10 cellular contexts compared by ENCODE assay signal in the genomic region with DNA sequence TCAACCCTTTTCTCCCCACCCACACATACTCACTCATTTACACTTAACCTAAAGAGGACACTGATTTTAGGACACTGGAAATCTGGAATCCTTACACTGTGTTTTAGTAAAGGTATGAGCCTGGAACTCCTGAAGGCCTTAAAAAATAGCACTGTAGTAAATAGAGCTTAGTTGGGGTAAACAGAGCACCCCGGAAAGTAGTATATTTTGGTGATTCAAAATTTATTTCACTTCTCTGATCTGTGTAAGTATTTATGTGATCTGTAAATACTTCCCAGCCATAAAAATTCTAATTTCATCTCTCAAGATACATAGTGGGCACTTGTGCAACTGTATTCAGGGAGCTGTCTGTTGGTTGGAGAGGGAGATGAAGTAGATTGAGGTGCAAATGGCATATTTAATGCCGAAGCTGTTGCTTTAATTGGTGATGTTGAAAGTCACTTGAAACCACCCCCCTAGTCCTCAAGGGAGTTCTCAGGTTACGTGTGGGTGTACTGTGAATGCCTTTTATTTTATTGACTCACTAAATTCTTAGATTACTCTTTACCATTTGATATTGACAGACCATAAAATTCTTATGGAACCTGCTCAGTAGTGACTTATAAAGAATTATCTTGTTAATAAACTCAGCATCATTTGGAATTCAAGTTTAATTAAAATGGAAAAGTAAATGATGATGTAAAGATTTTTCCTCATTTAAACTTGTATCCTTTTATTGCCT.
DNase-seq lines count a peak whose midpoint lies in the region; ATAC-seq, FAIRE-seq and TF ChIP-seq lines count a peak whose summit lies in the region.
"Had no signal": no experiment of that assay in that cellular context is flagged by ENCODE, and none has a peak within 500 bp of the region (broad histone marks: within the 10 kb centered on the region; RNA-seq: fewer than 3 reads in every experiment).

No MANE protein-coding gene starts in this region.

- H3K4me3 ChIP-seq in mucosa of descending colon (no peak overlapping the region), WERI-Rb-1 (ENCODE audit: low read depth, low read length) (no peak overlapping the region)
- H3K4me3 ChIP-seq: esophagus muscularis mucosa had no signal

- no peak for TF ChIP-seq CTCF in mucosa of descending colon (IDR thresholded peaks at IDR 0.05)
- no peak for TF ChIP-seq CTCF in D721Med (IDR thresholded peaks at IDR 0.05; ENCODE audit: insufficient read depth, missing control alignments)
- no peak for TF ChIP-seq CTCF in WERI-Rb-1 (IDR thresholded peaks at IDR 0.05; ENCODE audit: low read depth, low read length)

- H3K27me3 ChIP-seq in WERI-Rb-1 (ENCODE audit: insufficient read depth, low read depth, severe bottlenecking) = no peaks in the 10 kb centered on the region
- H3K27me3 ChIP-seq: esophagus muscularis mucosa had no signal

- no peaks in the 10 kb centered on the region for H3K9me3 ChIP-seq in mucosa of descending colon
- no peaks in the 10 kb centered on the region for H3K9me3 ChIP-seq in WERI-Rb-1 (ENCODE audit: severe bottlenecking)
- H3K9me3 ChIP-seq: esophagus muscularis mucosa had no signal

- no peak overlapping the region for H3K27ac ChIP-seq in WERI-Rb-1

- intact Hi-C loops in mucosa of descending colon (cut with DNase I, micrococcal nuclease) = no loop called here

- no peak for FAIRE-seq in D721Med (lab: Jason Lieb, UNC)

- H3K36me3 ChIP-seq in mucosa of descending colon (ENCODE audit: low read depth) (no peaks in the 10 kb centered on the region), WERI-Rb-1 (no peaks in the 10 kb centered on the region)
- H3K36me3 ChIP-seq: esophagus muscularis mucosa had no signal

- peak; percentile 23 for DNase-seq in EL
- peak; percentile 43 for DNase-seq in NCI-H146 (lab: John Stamatoyannopoulos, UW)
- DNase-seq in SW480 (ENCODE audit: low spot score) = peak; percentile 39
- peak in 1 of 3 donors; percentile 25 for DNase-seq in mucosa of descending colon
- no peak for DNase-seq in D721Med (ENCODE audit: insufficient read length, low spot score)
- DNase-seq in WERI-Rb-1 = no peak
- DNase-seq in NOMO-1 treated with DMSO at 0.1 percent for 48 hours (lab: John Stamatoyannopoulos, UW; ENCODE audit: unreplicated experiment) = no peak
- DNase-seq: T-helper 9 cell had no signal

- H3K4me1 ChIP-seq in mucosa of descending colon (ENCODE audit: low read depth) = peaks cover 1% of the 10 kb centered on the region

- ATAC-seq in mucosa of descending colon = peak; percentile 89
- no peak for ATAC-seq in HG02970 (IDR thresholded peaks at IDR 0.05; ENCODE audit: low FRiP score, unreplicated experiment)

Comparison
In these comparisons a context has a peak if more than half of its experiments do, and no peak if none do; other contexts are left out.
1. DNase-seq: peak in EL (single experiment), NCI-H146 (single experiment) and SW480 (single experiment); none in D721Med (single experiment), WERI-Rb-1 (single experiment) and NOMO-1 treated with DMSO at 0.1 percent for 48 hours (single experiment).